In the genomic region with DNA sequence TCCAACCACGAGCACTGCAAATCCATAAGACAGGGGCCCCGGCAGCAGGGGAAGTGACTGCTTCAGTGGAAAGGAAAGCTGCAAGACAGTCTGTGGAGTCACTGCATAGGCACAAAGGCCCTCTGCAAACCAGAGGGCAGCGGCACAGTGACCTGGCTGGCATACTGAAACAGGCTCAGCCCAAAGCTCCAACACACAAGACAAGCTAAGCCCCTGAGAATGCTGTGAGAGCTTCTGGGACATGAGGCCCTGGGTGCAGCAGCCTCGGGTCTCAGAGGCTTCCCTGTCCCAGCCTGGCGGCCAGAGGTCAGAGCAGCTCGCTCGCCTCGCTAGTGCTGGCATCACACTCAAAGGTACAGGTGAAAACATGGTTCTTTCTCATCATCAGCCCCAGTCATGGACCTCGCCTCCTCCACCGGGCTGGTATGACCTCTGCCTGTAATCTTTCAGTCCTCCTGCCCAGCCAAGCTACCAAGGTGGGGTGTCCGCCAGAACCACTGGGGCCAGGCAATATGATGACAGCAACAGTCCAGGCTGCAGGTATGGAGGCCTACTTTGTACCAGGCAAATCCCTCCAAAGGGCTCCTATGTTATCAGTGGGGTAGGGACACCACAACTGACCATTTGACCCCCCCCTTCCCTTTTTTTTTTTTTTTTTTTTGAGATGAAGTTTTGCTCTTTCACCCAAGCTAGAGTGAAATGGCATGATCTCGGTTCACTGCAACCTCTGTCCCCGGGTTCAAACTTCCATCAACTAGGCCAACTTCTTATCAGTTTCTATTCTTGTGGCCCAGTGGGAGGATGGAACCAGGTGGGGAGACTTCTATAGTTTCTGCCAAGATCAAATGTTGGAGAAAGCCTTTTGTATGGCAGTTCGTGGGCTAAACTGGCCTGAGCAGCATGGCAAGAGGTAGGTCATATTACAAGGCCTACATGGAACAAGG, we compare ENCODE assay signal across 13 cellular contexts. TPM values are rescaled to one million over a fixed set of nuclear protein-coding genes. Genes with fewer than 3 reads are reported as not detected.
A peak's percentile ranks its signal among the peaks of the same experiment; 100 is the strongest.
DNase-seq lines count a peak whose midpoint lies in the region; ATAC-seq and TF ChIP-seq lines count a peak whose summit lies in the region.
"Had no signal": no experiment of that assay in that cellular context is flagged by ENCODE, and none has a peak within 500 bp of the region (broad histone marks: within the 10 kb centered on the region; RNA-seq: fewer than 3 reads in every experiment).

No MANE protein-coding gene starts in this region.

- H3K27me3 Mint-ChIP-seq in T-helper 17 cell, result no peaks in the 10 kb centered on the region
- H3K27me3 Mint-ChIP-seq in glutamatergic neuron (ENCODE audit: unreplicated experiment), result peaks cover 6% of the 10 kb centered on the region

- H3K27me3 ChIP-seq in left ventricle myocardium inferior (ENCODE audit: low read depth) (no peaks in the 10 kb centered on the region), thymus (ENCODE audit: control insufficient read depth, insufficient read depth) (no peaks in the 10 kb centered on the region)

- H3K4me1 Mint-ChIP-seq in T-helper 17 cell, result peaks cover 27% of the 10 kb centered on the region
- peaks cover 43% of the 10 kb centered on the region for H3K4me1 Mint-ChIP-seq in glutamatergic neuron (ENCODE audit: low read depth, unreplicated experiment)

- H3K9me3 ChIP-seq in left ventricle myocardium inferior (replicated peaks) (no peaks in the 10 kb centered on the region), T-helper 17 cell (ENCODE audit: control insufficient read depth, low read length, poor library complexity, severe bottlenecking) (no peaks in the 10 kb centered on the region), thymus (ENCODE audit: control insufficient read depth) (no peaks in the 10 kb centered on the region)
- H3K9me3 ChIP-seq: thoracic aorta had no signal

- intact Hi-C loops in left ventricle myocardium inferior (cut with micrococcal nuclease), result no loop called here
- intact Hi-C loops in cardiac septum (cut with DNase I), result no loop called here

- H3K36me3 ChIP-seq in left ventricle myocardium inferior, result no peaks in the 10 kb centered on the region
- peaks cover 5% of the 10 kb centered on the region for H3K36me3 ChIP-seq in thymus (ENCODE audit: control insufficient read depth, insufficient read depth)
- H3K36me3 ChIP-seq: thoracic aorta had no signal

- peak overlapping the region; percentile 71 for H3K27ac Mint-ChIP-seq in T-helper 17 cell
- peak overlapping the region; percentile 38 for H3K27ac Mint-ChIP-seq in glutamatergic neuron (ENCODE audit: unreplicated experiment)
- H3K27ac Mint-ChIP-seq: activated T-cell treated with anti-CD3 and anti-CD28 coated beads, Interleukin-2, amount 50 U/mL, for 72 hours had no signal

- H3K36me3 Mint-ChIP-seq in T-helper 17 cell (ENCODE audit: low read depth) (no peaks in the 10 kb centered on the region), glutamatergic neuron (ENCODE audit: unreplicated experiment) (no peaks in the 10 kb centered on the region)

- H3K9me3 Mint-ChIP-seq in glutamatergic neuron (ENCODE audit: unreplicated experiment), result peaks cover 6% of the 10 kb centered on the region
- H3K9me3 Mint-ChIP-seq: activated T-cell treated with anti-CD3 and anti-CD28 coated beads, Interleukin-2, amount 50 U/mL, for 72 hours had no signal

- H3K27ac ChIP-seq in left ventricle myocardium inferior (replicated peaks), result peak overlapping the region; percentile 49
- peak overlapping the region; percentile 64 for H3K27ac ChIP-seq in thymus (ENCODE audit: low read depth)
- H3K27ac ChIP-seq: SK-N-MC, thoracic aorta had no signal

- in situ Hi-C loops in G401 (cut with HindIII; ENCODE audit: low sequenced_read_pairs), result no loop called here
- in situ Hi-C loops in KBM-7 (cut with MboI; ENCODE audit: low pct_unique_long_range_greater_than_20kb, low sequenced_read_pairs), result no loop called here

- H3K4me1 ChIP-seq in left ventricle myocardium inferior, result peaks cover 73% of the 10 kb centered on the region
- H3K4me1 ChIP-seq in thymus (ENCODE audit: control insufficient read depth, insufficient read depth, low read length), result peaks cover 25% of the 10 kb centered on the region

- no peak overlapping the region for H3K4me3 Mint-ChIP-seq in T-helper 17 cell
- no peak overlapping the region for H3K4me3 Mint-ChIP-seq in glutamatergic neuron (ENCODE audit: unreplicated experiment)

- H3K4me3 ChIP-seq in left ventricle myocardium inferior (no peak overlapping the region), thymus (ENCODE audit: low read length) (no peak overlapping the region)
- H3K4me3 ChIP-seq: SK-N-MC, thoracic aorta had no signal

- TF ChIP-seq CTCF in left ventricle myocardium inferior (IDR thresholded peaks at IDR 0.05; ENCODE audit: borderline replicate concordance) (no peak), glutamatergic neuron (IDR thresholded peaks at IDR 0.05; ENCODE audit: partially characterized antibody, unreplicated experiment) (no peak)

- ATAC-seq in T-helper 17 cell, result no peak

- 86% methylated on average over 14 of the region's 14 CpGs for WGBS in thymus

- DNase-seq in left ventricle myocardium inferior (no peak), cardiac septum (ENCODE audit: low spot score) (no peak), T-helper 17 cell (no peak), glutamatergic neuron (no peak), G401 (ENCODE audit: low spot score) (no peak), KBM-7 (no peak), NCI-H1694 (lab: John Stamatoyannopoulos, UW) (no peak)
- DNase-seq: NCI-H1092 treated with DMSO at 0.1 percent for 48 hours, NCI-H2227 treated with DMSO at 0.1 percent for 48 hours had no signal

RNA-seq across cellular contexts. Expression of a gene that starts 19.2 kb away (rescaled TPM):
- 22.3 TPM for total RNA-seq in left ventricle myocardium inferior
- 24.2 TPM for total RNA-seq in cardiac septum
- 10 to 100 TPM; 11.8 to 14.4 TPM for total RNA-seq in T-helper 17 cell
- 134 TPM for total RNA-seq in glutamatergic neuron (ENCODE audit: unreplicated experiment)
- polyA plus RNA-seq in thymus, result 11.8 TPM
- 32.7 and 35.9 TPM in 2 replicates for total RNA-seq in G401 (2014; rRNA removed; shearing (Covaris generic))

RNA-seq across cellular contexts. Expression of a gene that starts 34.7 kb away (rescaled TPM):
- total RNA-seq in left ventricle myocardium inferior (7.4 TPM), cardiac septum (9.4 TPM), T-helper 17 cell (10 to 100 TPM; 27.1 to 27.7 TPM), glutamatergic neuron (ENCODE audit: unreplicated experiment) (15.4 TPM)
- polyA plus RNA-seq in thymus, result 15.7 TPM
- 12.9 and 15.8 TPM in 2 replicates for total RNA-seq in G401 (2014; rRNA removed; shearing (Covaris generic))
